11 cellular contexts compared by ENCODE assay signal in the genomic region with DNA sequence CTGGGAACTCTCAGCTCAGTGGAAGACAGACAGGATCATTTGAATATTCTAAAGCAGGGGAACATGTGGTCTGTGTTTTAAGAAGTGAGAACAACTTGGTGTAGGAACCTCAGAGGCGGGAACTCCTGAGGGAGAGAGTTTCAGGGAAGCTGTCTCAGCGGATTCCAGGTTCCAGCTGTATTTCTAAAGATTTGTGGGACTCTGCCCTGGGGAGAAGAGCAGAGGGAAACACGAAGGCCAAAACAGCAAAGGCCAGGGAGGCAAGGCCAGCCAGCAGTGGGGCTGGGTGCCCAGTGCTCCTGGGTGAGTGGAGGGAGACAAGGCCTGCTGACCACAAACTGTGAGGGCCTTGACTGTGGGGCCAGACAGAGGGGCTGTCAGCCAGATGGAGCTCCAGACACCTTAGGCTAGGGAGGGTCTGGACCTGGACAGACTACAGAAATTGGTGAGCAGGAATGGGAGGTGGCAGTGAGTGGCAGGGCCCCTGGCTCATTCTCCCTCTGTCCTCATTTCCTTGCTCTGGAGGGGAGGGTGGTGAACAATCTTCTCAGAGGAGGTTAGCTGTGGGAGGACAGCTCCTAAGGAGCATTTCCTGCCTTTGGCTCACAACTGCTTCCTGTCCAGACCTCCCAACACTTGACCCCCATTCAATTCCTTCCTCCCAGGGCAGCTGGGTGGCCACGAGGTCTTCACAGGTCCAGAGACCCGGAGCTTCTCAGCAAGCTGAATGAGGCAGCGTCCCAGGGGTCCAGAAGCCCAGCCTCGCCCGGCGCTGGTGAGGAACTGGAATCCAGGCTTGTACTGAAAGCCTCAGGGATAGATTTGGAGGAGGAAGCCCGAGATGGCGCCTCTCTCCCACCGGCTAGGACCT. TPM values are rescaled to one million over a fixed set of nuclear protein-coding genes. Genes with fewer than 3 reads are reported as not detected.
DNase-seq lines count a peak whose midpoint lies in the region; ATAC-seq and TF ChIP-seq lines count a peak whose summit lies in the region.
"Had no signal": no experiment of that assay in that cellular context is flagged by ENCODE, and none has a peak within 500 bp of the region (broad histone marks: within the 10 kb centered on the region; RNA-seq: fewer than 3 reads in every experiment).

No MANE protein-coding gene starts in this region.

- no peak for TF ChIP-seq CTCF in GM10248 (IDR thresholded peaks at IDR 0.05; ENCODE audit: control extremely low read depth, extremely low read depth, low read depth, missing control alignments)
- no peak for TF ChIP-seq CTCF in RWPE2 (IDR thresholded peaks at IDR 0.05; ENCODE audit: poor library complexity, severe bottlenecking)
- no peak for TF ChIP-seq CTCF in heart right ventricle (IDR thresholded peaks at IDR 0.05)
- no peak for TF ChIP-seq CTCF in CD8-positive, alpha-beta T cell (IDR thresholded peaks at IDR 0.05)

- H3K36me3 Mint-ChIP-seq in activated CD8-positive, alpha-beta T cell treated with anti-CD3 and anti-CD28 coated beads, Interleukin-2, amount 10 ng/mL, durations not matched to agents 7 days and 5 days (ENCODE audit: low read depth), result no peaks in the 10 kb centered on the region
- H3K36me3 Mint-ChIP-seq in CD8-positive, alpha-beta T cell, result no peaks in the 10 kb centered on the region

- CTCF ChIA-PET in GM10248 (lab: Yijun Ruan, JAX), result interaction anchor here (1.6 to 6.4 kb wide), 5 partner anchors 11 to 135 kb away, joined by 6 to 46 read pairs (median 14); no protein-coding TSS in a partner anchor
- CTCF ChIA-PET in activated CD8-positive, alpha-beta T cell treated with anti-CD3 and anti-CD28 coated beads, Interleukin-2, amount 10 ng/mL, durations not matched to agents 7 days and 5 days (lab: Charles Lee), result interaction anchor here (1.7 kb wide), 1 partner anchor 13 kb away, joined by 7 read pairs; no protein-coding TSS in a partner anchor
- CTCF ChIA-PET in CD8-positive, alpha-beta T cell (lab: Charles Lee), result interaction anchor here (1.0 to 5.3 kb wide), 4 partner anchors 8 to 135 kb away, joined by 3 to 26 read pairs (median 3); no protein-coding TSS in a partner anchor

- no peak overlapping the region for H3K4me3 Mint-ChIP-seq in activated CD8-positive, alpha-beta T cell treated with anti-CD3 and anti-CD28 coated beads, Interleukin-2, amount 10 ng/mL, durations not matched to agents 7 days and 5 days
- no peak overlapping the region for H3K4me3 Mint-ChIP-seq in CD8-positive, alpha-beta T cell
- H3K4me3 Mint-ChIP-seq: activated naive CD4-positive, alpha-beta T cell treated with anti-CD3 and anti-CD28 coated beads for 36 hours had no signal

- DNase-seq in GM10248 (ENCODE audit: extremely low spot score), result peak; percentile 24
- no peak for DNase-seq in RWPE2 (ENCODE audit: low spot score)
- DNase-seq in heart right ventricle, result peak; percentile 21 to 35
- DNase-seq in sciatic nerve (ENCODE audit: low spot score), result no peak
- no peak for DNase-seq in HAP-1 (ENCODE audit: low spot score in 2 of 2)
- no peak for DNase-seq in activated CD8-positive, alpha-beta T cell treated with anti-CD3 and anti-CD28 coated beads, Interleukin-2, amount 10 ng/mL, durations not matched to agents 7 days and 5 days
- DNase-seq in CD8-positive, alpha-beta T cell, result no peak
- DNase-seq: activated naive CD4-positive, alpha-beta T cell treated with anti-CD3 and anti-CD28 coated beads for 36 hours; NCI-H69 had no signal

- H3K4me3 ChIP-seq in RWPE2 (ENCODE audit: severe bottlenecking) (no peak overlapping the region), heart right ventricle (peak overlapping the region in 1 of 10 donors; percentile 20), HAP-1 (no peak overlapping the region)
- no peak overlapping the region for H3K4me3 ChIP-seq in CD8-positive, alpha-beta T cell (ENCODE audit: low read depth, low read length)

- POLR2A ChIA-PET in GM10248 (lab: Yijun Ruan, JAX), result interaction anchor here (0.6 kb wide), 1 partner anchor 191 kb away, joined by 3 read pairs; no protein-coding TSS in a partner anchor
- POLR2A ChIA-PET in activated CD8-positive, alpha-beta T cell treated with anti-CD3 and anti-CD28 coated beads, Interleukin-2, amount 10 ng/mL, durations not matched to agents 7 days and 5 days (lab: Charles Lee), result no interaction called here
- POLR2A ChIA-PET in CD8-positive, alpha-beta T cell (lab: Charles Lee), result no interaction called here

- H3K36me3 ChIP-seq in RWPE2 (ENCODE audit: low read depth), result no peaks in the 10 kb centered on the region
- no peaks in the 10 kb centered on the region for H3K36me3 ChIP-seq in heart right ventricle
- no peaks in the 10 kb centered on the region for H3K36me3 ChIP-seq in HAP-1 (replicated peaks)
- H3K36me3 ChIP-seq in CD8-positive, alpha-beta T cell (ENCODE audit: insufficient read depth, low read length), result no peaks in the 10 kb centered on the region

- ATAC-seq in RWPE2 (ENCODE audit: low read depth), result no peak
- peak in 7 of 8 donors; percentile 27 to 59 (median 40) for ATAC-seq in heart right ventricle
- peak; percentile 46 for ATAC-seq in sciatic nerve
- ATAC-seq in GM21576 (IDR thresholded peaks at IDR 0.05; ENCODE audit: unreplicated experiment), result no peak
- ATAC-seq in activated CD8-positive, alpha-beta T cell treated with anti-CD3 and anti-CD28 coated beads, Interleukin-2, amount 10 ng/mL, durations not matched to agents 7 days and 5 days, result no peak
- ATAC-seq in CD8-positive, alpha-beta T cell, result no peak

- intact Hi-C loops in heart right ventricle (cut with DNase I), result loop anchor here in 2 of 10 donors (10.0 kb wide), 1 partner anchor 138 kb away; no protein-coding TSS in a partner anchor
- intact Hi-C loops in sciatic nerve (cut with DNase I), result no loop called here
- intact Hi-C loops in CD8-positive, alpha-beta T cell (cut with DNase I, micrococcal nuclease), result no loop called here

- H3K27me3 ChIP-seq in RWPE2 (ENCODE audit: insufficient read depth, poor library complexity, severe bottlenecking), result no peaks in the 10 kb centered on the region
- H3K27me3 ChIP-seq in heart right ventricle, result peaks cover 0 to 29% (median 14%) of the 10 kb centered on the region in 7 donors
- no peaks in the 10 kb centered on the region for H3K27me3 ChIP-seq in HAP-1 (ENCODE audit: low read depth)
- H3K27me3 ChIP-seq in CD8-positive, alpha-beta T cell (ENCODE audit: insufficient read depth, low read length), result no peaks in the 10 kb centered on the region

- in situ Hi-C loops in HAP-1 (cut with MboI; ENCODE audit: low sequenced_read_pairs), result no loop called here

- H3K9me3 ChIP-seq in RWPE2 (ENCODE audit: severe bottlenecking) (no peaks in the 10 kb centered on the region), heart right ventricle (no peaks in the 10 kb centered on the region), HAP-1 (no peaks in the 10 kb centered on the region)
- H3K9me3 ChIP-seq in CD8-positive, alpha-beta T cell (ENCODE audit: low read length), result no peaks in the 10 kb centered on the region

- no peak overlapping the region for H3K27ac Mint-ChIP-seq in activated CD8-positive, alpha-beta T cell treated with anti-CD3 and anti-CD28 coated beads, Interleukin-2, amount 10 ng/mL, durations not matched to agents 7 days and 5 days
- H3K27ac Mint-ChIP-seq in CD8-positive, alpha-beta T cell, result no peak overlapping the region
- H3K27ac Mint-ChIP-seq: activated naive CD4-positive, alpha-beta T cell treated with anti-CD3 and anti-CD28 coated beads for 36 hours had no signal

- H3K4me1 ChIP-seq in RWPE2 (ENCODE audit: insufficient read depth, poor library complexity, severe bottlenecking) (no peaks in the 10 kb centered on the region), heart right ventricle (peaks cover 0 to 24% (median 0%) of the 10 kb centered on the region in 9 donors), HAP-1 (peaks cover 17% of the 10 kb centered on the region)
- H3K4me1 ChIP-seq in CD8-positive, alpha-beta T cell (ENCODE audit: insufficient read depth, low read length), result peaks cover 8% of the 10 kb centered on the region

- H3K27me3 Mint-ChIP-seq in activated CD8-positive, alpha-beta T cell treated with anti-CD3 and anti-CD28 coated beads, Interleukin-2, amount 10 ng/mL, durations not matched to agents 7 days and 5 days (ENCODE audit: low read depth), result peaks cover 2% of the 10 kb centered on the region
- peaks cover 3% of the 10 kb centered on the region for H3K27me3 Mint-ChIP-seq in CD8-positive, alpha-beta T cell (ENCODE audit: low read depth)

- no peaks in the 10 kb centered on the region for H3K9me3 Mint-ChIP-seq in activated CD8-positive, alpha-beta T cell treated with anti-CD3 and anti-CD28 coated beads, Interleukin-2, amount 10 ng/mL, durations not matched to agents 7 days and 5 days (ENCODE audit: insufficient read depth)
- no peaks in the 10 kb centered on the region for H3K9me3 Mint-ChIP-seq in CD8-positive, alpha-beta T cell
- H3K9me3 Mint-ChIP-seq: activated naive CD4-positive, alpha-beta T cell treated with anti-CD3 and anti-CD28 coated beads for 36 hours had no signal

- WGBS in heart right ventricle, 2 donors, result 54 to 57% methylated on average over 12 of the region's 12 CpGs

- H3K27ac ChIP-seq in RWPE2 (ENCODE audit: poor library complexity, severe bottlenecking), result peak overlapping the region; percentile 38
- peak overlapping the region in 8 of 10 donors; percentile 40 to 88 (median 47) for H3K27ac ChIP-seq in heart right ventricle
- H3K27ac ChIP-seq in CD8-positive, alpha-beta T cell (ENCODE audit: low read depth, low read length), result no peak overlapping the region
- H3K27ac ChIP-seq: VCaP had no signal

- peaks cover 7% of the 10 kb centered on the region for H3K4me1 Mint-ChIP-seq in activated CD8-positive, alpha-beta T cell treated with anti-CD3 and anti-CD28 coated beads, Interleukin-2, amount 10 ng/mL, durations not matched to agents 7 days and 5 days (ENCODE audit: low read depth)
- peaks cover 8% of the 10 kb centered on the region for H3K4me1 Mint-ChIP-seq in CD8-positive, alpha-beta T cell (ENCODE audit: low read depth)

RNA-seq across cellular contexts. Expression of a gene that starts 21.0 kb away (rescaled TPM):
- 1 to 10 TPM in 9 of 10 donors, under 1 TPM in 1; 0.92 to 6.9 (median 4.0) TPM for total RNA-seq in heart right ventricle
- 1 to 10 TPM; 2.9 to 3.0 TPM for polyA plus RNA-seq in heart right ventricle
- total RNA-seq in sciatic nerve, result 22.9 TPM
- under 1 TPM; 0.26 to 0.29 TPM for total RNA-seq in activated CD8-positive, alpha-beta T cell treated with anti-CD3 and anti-CD28 coated beads, Interleukin-2, amount 10 ng/mL, durations not matched to agents 7 days and 5 days
- not detected for total RNA-seq in CD8-positive, alpha-beta T cell
- total RNA-seq: activated naive CD4-positive, alpha-beta T cell treated with anti-CD3 and anti-CD28 coated beads for 36 hours had no signal

RNA-seq across cellular contexts. Expression of a gene that starts 33.1 kb away (rescaled TPM):
- 10 to 100 TPM; 19.3 to 25.1 (median 22.0) TPM for total RNA-seq in heart right ventricle
- 10 to 100 TPM in 1 of 2 donors, 1 to 10 TPM in 1; 5.8 to 23.3 TPM for polyA plus RNA-seq in heart right ventricle
- total RNA-seq in sciatic nerve, result 66.9 TPM
- total RNA-seq in activated CD8-positive, alpha-beta T cell treated with anti-CD3 and anti-CD28 coated beads, Interleukin-2, amount 10 ng/mL, durations not matched to agents 7 days and 5 days, result 10 to 100 TPM; 45.7 to 45.8 TPM
- 10 to 100 TPM; 73.8 to 75.2 TPM for total RNA-seq in CD8-positive, alpha-beta T cell

Comparison
In these comparisons a context has a peak if more than half of its experiments do, and no peak if none do; other contexts are left out.
1. DNase-seq: peak in GM10248 (single experiment) and heart right ventricle (2 of 2); none in RWPE2 (single experiment), sciatic nerve (single experiment), HAP-1 (0 of 2), activated CD8-positive, alpha-beta T cell treated with anti-CD3 and anti-CD28 coated beads, Interleukin-2, amount 10 ng/mL, durations not matched to agents 7 days and 5 days (single experiment) and CD8-positive, alpha-beta T cell (0 of 7).
2. ATAC-seq: peak in heart right ventricle (7 of 8) and sciatic nerve (single experiment); none in RWPE2 (single experiment), GM21576 (single experiment), activated CD8-positive, alpha-beta T cell treated with anti-CD3 and anti-CD28 coated beads, Interleukin-2, amount 10 ng/mL, durations not matched to agents 7 days and 5 days (single experiment) and CD8-positive, alpha-beta T cell (single experiment).